In the genomic region with DNA sequence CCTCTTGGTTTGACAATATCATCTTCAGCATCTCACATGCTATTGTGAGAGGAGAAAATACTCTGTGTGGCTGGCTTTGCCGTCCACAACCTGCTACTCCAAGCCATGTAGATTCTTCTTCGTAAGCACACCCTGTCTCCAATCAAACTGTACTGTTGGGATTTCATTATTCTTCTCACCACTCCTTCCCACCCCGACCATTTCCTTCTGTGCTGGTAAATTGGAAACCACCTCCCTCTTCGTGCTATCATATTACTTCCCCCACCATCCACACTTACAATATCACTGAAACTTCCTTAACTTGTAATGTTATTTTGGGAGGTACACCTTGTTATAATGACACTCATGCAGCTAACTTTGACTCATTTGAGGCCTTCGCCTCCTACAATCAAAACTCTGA, we compare ENCODE assay signal across 32 cellular contexts. TPM values are rescaled to one million over a fixed set of nuclear protein-coding genes. Genes with fewer than 3 reads are reported as not detected.
"Had no signal": no experiment of that assay in that cellular context is flagged by ENCODE, and none has a peak within 500 bp of the region (broad histone marks: within the 10 kb centered on the region; RNA-seq: fewer than 3 reads in every experiment).

No MANE protein-coding gene starts in this region.

- H3K4me1 ChIP-seq: left lung, pancreas, prostate gland, sigmoid colon, suprapubic skin, tibial artery, upper lobe of right lung had no signal

- H3K36me3 Mint-ChIP-seq: immature natural killer cell; naive thymus-derived CD4-positive, alpha-beta T cell; natural killer cell treated with Interleukin-12 subunit alpha and Interleukin-12 subunit beta and Interleukin-15 and Interleukin-18, amount 100 ng/mL, for 72 hours; stimulated activated effector memory CD8-positive, alpha-beta T cell treated with anti-CD3 and anti-CD28 coated beads, Interleukin-12 subunit alpha, Interleukin-12 subunit beta, amount 100 ng/mL, for 72 hours had no signal

- H3K4me3 Mint-ChIP-seq: naive thymus-derived CD4-positive, alpha-beta T cell; natural killer cell treated with Interleukin-12 subunit alpha and Interleukin-12 subunit beta and Interleukin-15 and Interleukin-18, amount 100 ng/mL, for 72 hours; stimulated activated effector memory CD8-positive, alpha-beta T cell treated with anti-CD3 and anti-CD28 coated beads, Interleukin-12 subunit alpha, Interleukin-12 subunit beta, amount 100 ng/mL, for 72 hours; stimulated activated naive CD8-positive, alpha-beta T cell treated with anti-CD3 and anti-CD28 coated beads, Interleukin-15, Interleukin-2, amounts not matched to agents 100 ng/mL and 50 ng/mL, for 24 hours had no signal

- H3K9me3 ChIP-seq: left lung, mucosa of descending colon, pancreas, prostate gland, sigmoid colon, spleen, suprapubic skin, thoracic aorta, tibial artery, upper lobe of right lung had no signal

- DNase-seq: hypothalamus; immature natural killer cell; kidney; left colon; left lung; midbrain; mucosa of descending colon; naive thymus-derived CD4-positive, alpha-beta T cell; pancreas; posterior cingulate gyrus; retina; right cardiac atrium; sigmoid colon; small intestine; stimulated activated CD4-positive, alpha-beta T cell treated with anti-CD3 and anti-CD28 coated beads, Interleukin-4, amount 100 ng/mL, for 24 hours; stimulated activated naive CD4-positive, alpha-beta T cell; tibial artery; upper lobe of right lung had no signal

- H3K27me3 ChIP-seq: left lung, pancreas, spleen, upper lobe of right lung had no signal

- H3K27ac ChIP-seq: left lung, pancreas, prostate gland, sigmoid colon, spleen, suprapubic skin, thoracic aorta, tibial artery, upper lobe of right lung had no signal

- H3K9me3 Mint-ChIP-seq: immature natural killer cell; naive thymus-derived CD4-positive, alpha-beta T cell; natural killer cell treated with Interleukin-12 subunit alpha and Interleukin-12 subunit beta and Interleukin-15 and Interleukin-18, amount 100 ng/mL, for 72 hours; stimulated activated effector memory CD8-positive, alpha-beta T cell treated with anti-CD3 and anti-CD28 coated beads, Interleukin-12 subunit alpha, Interleukin-12 subunit beta, amount 100 ng/mL, for 72 hours; stimulated activated naive CD8-positive, alpha-beta T cell treated with anti-CD3 and anti-CD28 coated beads, Interleukin-15, Interleukin-2, amounts not matched to agents 100 ng/mL and 50 ng/mL, for 24 hours had no signal

- H3K4me3 ChIP-seq: left lung, lung, mucosa of descending colon, pancreas, prostate gland, sigmoid colon, spleen, suprapubic skin, thoracic aorta, tibial artery, upper lobe of right lung had no signal

- ATAC-seq: left colon; left lung; mucosa of descending colon; naive thymus-derived CD4-positive, alpha-beta T cell; pancreas; right cardiac atrium; stimulated activated effector memory CD8-positive, alpha-beta T cell treated with anti-CD3 and anti-CD28 coated beads, Interleukin-12 subunit alpha, Interleukin-12 subunit beta, amount 100 ng/mL, for 72 hours; upper lobe of right lung had no signal

- H3K36me3 ChIP-seq: left lung, pancreas, prostate gland, sigmoid colon, spleen, suprapubic skin, thoracic aorta, tibial artery, upper lobe of right lung had no signal

- H3K27ac Mint-ChIP-seq: immature natural killer cell; naive thymus-derived CD4-positive, alpha-beta T cell; natural killer cell treated with Interleukin-12 subunit alpha and Interleukin-12 subunit beta and Interleukin-15 and Interleukin-18, amount 100 ng/mL, for 72 hours; stimulated activated effector memory CD8-positive, alpha-beta T cell treated with anti-CD3 and anti-CD28 coated beads, Interleukin-12 subunit alpha, Interleukin-12 subunit beta, amount 100 ng/mL, for 72 hours; stimulated activated naive CD8-positive, alpha-beta T cell treated with anti-CD3 and anti-CD28 coated beads, Interleukin-15, Interleukin-2, amounts not matched to agents 100 ng/mL and 50 ng/mL, for 24 hours had no signal

- H3K4me1 Mint-ChIP-seq: stimulated activated effector memory CD8-positive, alpha-beta T cell treated with anti-CD3 and anti-CD28 coated beads, Interleukin-12 subunit alpha, Interleukin-12 subunit beta, amount 100 ng/mL, for 72 hours had no signal

RNA-seq across cellular contexts. Expression of a gene that starts 3.2 kb away (rescaled TPM):
- total RNA-seq: left lung; lower leg skin; myocyte; naive thymus-derived CD4-positive, alpha-beta T cell; natural killer cell treated with Interleukin-12 subunit alpha and Interleukin-12 subunit beta and Interleukin-15 and Interleukin-18, amount 100 ng/mL, for 72 hours; prostate gland; right cardiac atrium; sigmoid colon; thoracic aorta; upper lobe of right lung had no signal
- polyA plus RNA-seq: immature natural killer cell; naive thymus-derived CD4-positive, alpha-beta T cell; neural cell had no signal

RNA-seq across cellular contexts. Expression of a gene that starts 30.6 kb away (rescaled TPM):
- total RNA-seq: mesenteric fat pad; myocyte; naive thymus-derived CD4-positive, alpha-beta T cell; natural killer cell treated with Interleukin-12 subunit alpha and Interleukin-12 subunit beta and Interleukin-15 and Interleukin-18, amount 100 ng/mL, for 72 hours; omental fat pad; right cardiac atrium; sigmoid colon; subcutaneous adipose tissue; thoracic aorta had no signal
- polyA plus RNA-seq: immature natural killer cell; naive thymus-derived CD4-positive, alpha-beta T cell; neural cell; right cardiac atrium had no signal

RNA-seq across cellular contexts. Expression of a gene that starts 40.7 kb away (rescaled TPM):
- total RNA-seq: mesenteric fat pad; myocyte; natural killer cell treated with Interleukin-12 subunit alpha and Interleukin-12 subunit beta and Interleukin-15 and Interleukin-18, amount 100 ng/mL, for 72 hours; sigmoid colon; subcutaneous adipose tissue; suprapubic skin; thoracic aorta had no signal
- polyA plus RNA-seq: immature natural killer cell; naive thymus-derived CD4-positive, alpha-beta T cell; right cardiac atrium had no signal

RNA-seq across cellular contexts. Expression of a gene that starts 45.4 kb away (rescaled TPM):
- total RNA-seq: mesenteric fat pad, subcutaneous adipose tissue had no signal
- polyA plus RNA-seq: immature natural killer cell; naive thymus-derived CD4-positive, alpha-beta T cell had no signal
